Comparison of ENCODE assay signal across 1 cellular context in the genomic region with DNA sequence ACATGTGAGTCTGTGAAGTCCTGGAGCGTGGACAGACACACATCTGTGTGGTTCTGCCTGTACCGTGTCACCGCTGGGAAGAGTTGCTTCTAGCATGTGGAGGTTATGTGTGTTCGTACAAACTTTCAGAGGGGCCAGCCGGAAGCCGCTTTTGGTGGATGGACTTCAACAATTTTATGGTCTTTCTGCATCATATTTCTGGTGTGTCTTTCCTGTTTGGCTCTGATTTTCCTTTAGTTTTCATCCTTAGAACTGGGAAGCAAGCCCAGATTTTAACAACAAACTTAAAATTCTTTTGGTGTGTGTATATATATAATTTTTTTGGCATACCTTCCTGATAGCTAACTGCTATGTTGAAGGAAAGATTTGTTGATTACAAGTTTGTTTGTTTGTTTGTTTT.
TF ChIP-seq lines count a peak whose summit lies in the region.

No MANE protein-coding gene starts in this region.

TF ChIP-seq in HepG2, 621 proteins besides CTCF, POLR2A, EP300 and RAD21 (continued from another document):
- TF ChIP-seq, protein P1, sequence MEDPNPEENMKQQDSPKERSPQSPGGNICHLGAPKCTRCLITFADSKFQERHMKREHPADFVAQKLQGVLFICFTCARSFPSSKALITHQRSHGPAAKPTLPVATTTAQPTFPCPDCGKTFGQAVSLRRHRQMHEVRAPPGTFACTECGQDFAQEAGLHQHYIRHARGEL (CRISPR knock-in tag; IDR thresholded peaks at IDR 0.05) = no peak
- TF ChIP-seq, protein P2, sequence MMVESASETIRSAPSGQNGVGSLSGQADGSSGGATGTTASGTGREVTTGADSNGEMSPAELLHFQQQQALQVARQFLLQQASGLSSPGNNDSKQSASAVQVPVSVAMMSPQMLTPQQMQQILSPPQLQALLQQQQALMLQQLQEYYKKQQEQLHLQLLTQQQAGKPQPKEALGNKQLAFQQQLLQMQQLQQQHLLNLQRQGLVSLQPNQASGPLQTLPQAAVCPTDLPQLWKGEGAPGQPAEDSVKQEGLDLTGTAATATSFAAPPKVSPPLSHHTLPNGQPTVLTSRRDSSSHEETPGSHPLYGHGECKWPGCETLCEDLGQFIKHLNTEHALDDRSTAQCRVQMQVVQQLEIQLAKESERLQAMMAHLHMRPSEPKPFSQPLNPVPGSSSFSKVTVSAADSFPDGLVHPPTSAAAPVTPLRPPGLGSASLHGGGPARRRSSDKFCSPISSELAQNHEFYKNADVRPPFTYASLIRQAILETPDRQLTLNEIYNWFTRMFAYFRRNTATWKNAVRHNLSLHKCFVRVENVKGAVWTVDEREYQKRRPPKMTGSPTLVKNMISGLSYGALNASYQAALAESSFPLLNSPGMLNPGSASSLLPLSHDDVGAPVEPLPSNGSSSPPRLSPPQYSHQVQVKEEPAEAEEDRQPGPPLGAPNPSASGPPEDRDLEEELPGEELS (CRISPR knock-in tag; IDR thresholded peaks at IDR 0.05) = no peak
- TF ChIP-seq, protein P3, sequence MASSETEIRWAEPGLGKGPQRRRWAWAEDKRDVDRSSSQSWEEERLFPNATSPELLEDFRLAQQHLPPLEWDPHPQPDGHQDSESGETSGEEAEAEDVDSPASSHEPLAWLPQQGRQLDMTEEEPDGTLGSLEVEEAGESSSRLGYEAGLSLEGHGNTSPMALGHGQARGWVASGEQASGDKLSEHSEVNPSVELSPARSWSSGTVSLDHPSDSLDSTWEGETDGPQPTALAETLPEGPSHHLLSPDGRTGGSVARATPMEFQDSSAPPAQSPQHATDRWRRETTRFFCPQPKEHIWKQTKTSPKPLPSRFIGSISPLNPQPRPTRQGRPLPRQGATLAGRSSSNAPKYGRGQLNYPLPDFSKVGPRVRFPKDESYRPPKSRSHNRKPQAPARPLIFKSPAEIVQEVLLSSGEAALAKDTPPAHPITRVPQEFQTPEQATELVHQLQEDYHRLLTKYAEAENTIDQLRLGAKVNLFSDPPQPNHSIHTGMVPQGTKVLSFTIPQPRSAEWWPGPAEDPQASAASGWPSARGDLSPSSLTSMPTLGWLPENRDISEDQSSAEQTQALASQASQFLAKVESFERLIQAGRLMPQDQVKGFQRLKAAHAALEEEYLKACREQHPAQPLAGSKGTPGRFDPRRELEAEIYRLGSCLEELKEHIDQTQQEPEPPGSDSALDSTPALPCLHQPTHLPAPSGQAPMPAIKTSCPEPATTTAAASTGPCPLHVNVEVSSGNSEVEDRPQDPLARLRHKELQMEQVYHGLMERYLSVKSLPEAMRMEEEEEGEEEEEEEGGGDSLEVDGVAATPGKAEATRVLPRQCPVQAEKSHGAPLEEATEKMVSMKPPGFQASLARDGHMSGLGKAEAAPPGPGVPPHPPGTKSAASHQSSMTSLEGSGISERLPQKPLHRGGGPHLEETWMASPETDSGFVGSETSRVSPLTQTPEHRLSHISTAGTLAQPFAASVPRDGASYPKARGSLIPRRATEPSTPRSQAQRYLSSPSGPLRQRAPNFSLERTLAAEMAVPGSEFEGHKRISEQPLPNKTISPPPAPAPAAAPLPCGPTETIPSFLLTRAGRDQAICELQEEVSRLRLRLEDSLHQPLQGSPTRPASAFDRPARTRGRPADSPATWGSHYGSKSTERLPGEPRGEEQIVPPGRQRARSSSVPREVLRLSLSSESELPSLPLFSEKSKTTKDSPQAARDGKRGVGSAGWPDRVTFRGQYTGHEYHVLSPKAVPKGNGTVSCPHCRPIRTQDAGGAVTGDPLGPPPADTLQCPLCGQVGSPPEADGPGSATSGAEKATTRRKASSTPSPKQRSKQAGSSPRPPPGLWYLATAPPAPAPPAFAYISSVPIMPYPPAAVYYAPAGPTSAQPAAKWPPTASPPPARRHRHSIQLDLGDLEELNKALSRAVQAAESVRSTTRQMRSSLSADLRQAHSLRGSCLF (CRISPR knock-in tag; IDR thresholded peaks at IDR 0.05; ENCODE audit: borderline replicate concordance) = no peak
- TF ChIP-seq MAFF (IDR thresholded peaks at IDR 0.05; ENCODE audit: low read depth, low read length) = no peak
- TF ChIP-seq, protein P4, sequence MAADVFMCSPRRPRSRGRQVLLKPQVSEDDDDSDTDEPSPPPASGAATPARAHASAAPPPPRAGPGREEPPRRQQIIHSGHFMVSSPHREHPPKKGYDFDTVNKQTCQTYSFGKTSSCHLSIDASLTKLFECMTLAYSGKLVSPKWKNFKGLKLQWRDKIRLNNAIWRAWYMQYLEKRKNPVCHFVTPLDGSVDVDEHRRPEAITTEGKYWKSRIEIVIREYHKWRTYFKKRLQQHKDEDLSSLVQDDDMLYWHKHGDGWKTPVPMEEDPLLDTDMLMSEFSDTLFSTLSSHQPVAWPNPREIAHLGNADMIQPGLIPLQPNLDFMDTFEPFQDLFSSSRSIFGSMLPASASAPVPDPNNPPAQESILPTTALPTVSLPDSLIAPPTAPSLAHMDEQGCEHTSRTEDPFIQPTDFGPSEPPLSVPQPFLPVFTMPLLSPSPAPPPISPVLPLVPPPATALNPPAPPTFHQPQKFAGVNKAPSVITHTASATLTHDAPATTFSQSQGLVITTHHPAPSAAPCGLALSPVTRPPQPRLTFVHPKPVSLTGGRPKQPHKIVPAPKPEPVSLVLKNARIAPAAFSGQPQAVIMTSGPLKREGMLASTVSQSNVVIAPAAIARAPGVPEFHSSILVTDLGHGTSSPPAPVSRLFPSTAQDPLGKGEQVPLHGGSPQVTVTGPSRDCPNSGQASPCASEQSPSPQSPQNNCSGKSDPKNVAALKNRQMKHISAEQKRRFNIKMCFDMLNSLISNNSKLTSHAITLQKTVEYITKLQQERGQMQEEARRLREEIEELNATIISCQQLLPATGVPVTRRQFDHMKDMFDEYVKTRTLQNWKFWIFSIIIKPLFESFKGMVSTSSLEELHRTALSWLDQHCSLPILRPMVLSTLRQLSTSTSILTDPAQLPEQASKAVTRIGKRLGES (CRISPR knock-in tag; IDR thresholded peaks at IDR 0.05; ENCODE audit: borderline replicate concordance) = no peak
- TF ChIP-seq, protein P5, sequence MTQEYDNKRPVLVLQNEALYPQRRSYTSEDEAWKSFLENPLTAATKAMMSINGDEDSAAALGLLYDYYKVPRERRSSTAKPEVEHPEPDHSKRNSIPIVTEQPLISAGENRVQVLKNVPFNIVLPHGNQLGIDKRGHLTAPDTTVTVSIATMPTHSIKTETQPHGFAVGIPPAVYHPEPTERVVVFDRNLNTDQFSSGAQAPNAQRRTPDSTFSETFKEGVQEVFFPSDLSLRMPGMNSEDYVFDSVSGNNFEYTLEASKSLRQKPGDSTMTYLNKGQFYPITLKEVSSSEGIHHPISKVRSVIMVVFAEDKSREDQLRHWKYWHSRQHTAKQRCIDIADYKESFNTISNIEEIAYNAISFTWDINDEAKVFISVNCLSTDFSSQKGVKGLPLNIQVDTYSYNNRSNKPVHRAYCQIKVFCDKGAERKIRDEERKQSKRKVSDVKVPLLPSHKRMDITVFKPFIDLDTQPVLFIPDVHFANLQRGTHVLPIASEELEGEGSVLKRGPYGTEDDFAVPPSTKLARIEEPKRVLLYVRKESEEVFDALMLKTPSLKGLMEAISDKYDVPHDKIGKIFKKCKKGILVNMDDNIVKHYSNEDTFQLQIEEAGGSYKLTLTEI (CRISPR knock-in tag; conservative IDR thresholded peaks at IDR 0.05) = no peak
